In the genomic region with DNA sequence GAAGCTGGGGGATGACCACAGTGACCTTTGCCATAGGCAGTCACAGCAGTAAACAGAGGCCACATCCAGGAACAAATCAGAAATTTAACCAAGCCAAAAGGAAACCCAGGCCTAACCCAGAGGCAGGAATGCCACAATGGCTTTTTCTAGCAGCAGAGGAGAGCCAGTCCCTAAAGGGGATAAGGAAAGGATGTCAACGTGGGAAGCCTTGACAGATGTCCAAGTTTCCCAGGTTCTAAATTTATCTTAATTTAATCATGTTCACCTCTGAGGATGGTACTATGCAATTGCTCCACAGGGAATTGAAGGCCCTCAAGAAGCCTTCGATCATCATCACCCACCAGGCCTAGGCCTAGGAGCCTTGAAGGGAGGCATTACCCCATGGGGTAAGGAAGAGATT, we compare ENCODE assay signal across 20 cellular contexts.
"Had no signal": no experiment of that assay in that cellular context is flagged by ENCODE, and none has a peak within 500 bp of the region (broad histone marks: within the 10 kb centered on the region; RNA-seq: fewer than 3 reads in every experiment).

No MANE protein-coding gene starts in this region.

- H3K4me3 Mint-ChIP-seq: activated CD4-positive, alpha-beta memory T cell treated with anti-CD3 and anti-CD28 coated beads for 36 hours; activated naive CD4-positive, alpha-beta T cell treated with anti-CD3 and anti-CD28 coated beads, Interleukin-2, amount 10 ng/mL, durations not matched to agents 7 days and 5 days; activated naive CD8-positive, alpha-beta T cell treated with anti-CD3 and anti-CD28 coated beads, Interleukin-2, amount 50 U/mL, for 24 hours; dendritic cell treated with granulocyte-macrophage colony-stimulating factor and Interleukin-4, amounts not matched to agents 40 ng/mL and 50 ng/mL, for 4 days; natural killer cell treated with Interleukin-12 subunit alpha and Interleukin-12 subunit beta and Interleukin-15 and Interleukin-18, amount 100 ng/mL, for 72 hours; T-helper 17 cell had no signal

- H3K27me3 Mint-ChIP-seq: activated CD4-positive, alpha-beta memory T cell treated with anti-CD3 and anti-CD28 coated beads for 36 hours; activated naive CD4-positive, alpha-beta T cell treated with anti-CD3 and anti-CD28 coated beads, Interleukin-2, amount 10 ng/mL, durations not matched to agents 7 days and 5 days; activated naive CD8-positive, alpha-beta T cell treated with anti-CD3 and anti-CD28 coated beads, Interleukin-2, amount 50 U/mL, for 24 hours; T-helper 17 cell had no signal

- H3K27ac Mint-ChIP-seq: activated CD4-positive, alpha-beta memory T cell treated with anti-CD3 and anti-CD28 coated beads for 36 hours; activated naive CD4-positive, alpha-beta T cell treated with anti-CD3 and anti-CD28 coated beads, Interleukin-2, amount 10 ng/mL, durations not matched to agents 7 days and 5 days; activated naive CD8-positive, alpha-beta T cell treated with anti-CD3 and anti-CD28 coated beads, Interleukin-2, amount 50 U/mL, for 24 hours; dendritic cell treated with granulocyte-macrophage colony-stimulating factor and Interleukin-4, amounts not matched to agents 40 ng/mL and 50 ng/mL, for 4 days; natural killer cell treated with Interleukin-12 subunit alpha and Interleukin-12 subunit beta and Interleukin-15 and Interleukin-18, amount 100 ng/mL, for 72 hours; T-helper 17 cell had no signal

- H3K27me3 ChIP-seq: body of pancreas, thyroid gland had no signal

- H3K4me1 ChIP-seq: body of pancreas, foreskin keratinocyte, thyroid gland had no signal

- DNase-seq: activated CD4-positive, alpha-beta memory T cell treated with anti-CD3 and anti-CD28 coated beads for 36 hours; activated CD4-positive, alpha-beta T cell treated with anti-CD3 and anti-CD28 coated beads for 4 hours; activated CD4-positive, CD25-positive, alpha-beta regulatory T cell; activated effector memory CD4-positive, alpha-beta T cell treated with Interleukin-2 at 50 U/mL for 16 hours; activated naive CD4-positive, alpha-beta T cell treated with anti-CD3 and anti-CD28 coated beads, Interleukin-2, amount 10 ng/mL, durations not matched to agents 7 days and 5 days; activated naive CD8-positive, alpha-beta T cell treated with anti-CD3 and anti-CD28 coated beads, Interleukin-2, amount 50 U/mL, for 24 hours; activated T-cell treated with anti-CD3 and anti-CD28 coated beads, Interleukin-2, amount 50 U/mL, for 48 hours; body of pancreas; effector CD4-positive, alpha-beta T cell; foreskin keratinocyte; kidney; posterior cingulate gyrus; retina; stimulated activated CD4-positive, alpha-beta T cell treated with anti-CD3 and anti-CD28 coated beads, Interleukin-4, amount 100 ng/mL, for 4 hours; stimulated activated naive CD8-positive, alpha-beta T cell treated with anti-CD3 and anti-CD28 coated beads, Interleukin-15, Interleukin-2, amounts not matched to agents 100 U/mL and 50 U/mL, for 24 hours; T-helper 17 cell; thyroid gland had no signal

- H3K36me3 ChIP-seq: thyroid gland had no signal

- H3K4me3 ChIP-seq: body of pancreas, lung, thyroid gland had no signal

- H3K9me3 Mint-ChIP-seq: activated CD4-positive, alpha-beta memory T cell treated with anti-CD3 and anti-CD28 coated beads for 36 hours; activated naive CD4-positive, alpha-beta T cell treated with anti-CD3 and anti-CD28 coated beads, Interleukin-2, amount 10 ng/mL, durations not matched to agents 7 days and 5 days; activated naive CD8-positive, alpha-beta T cell treated with anti-CD3 and anti-CD28 coated beads, Interleukin-2, amount 50 U/mL, for 24 hours; dendritic cell treated with granulocyte-macrophage colony-stimulating factor and Interleukin-4, amounts not matched to agents 40 ng/mL and 50 ng/mL, for 4 days; natural killer cell treated with Interleukin-12 subunit alpha and Interleukin-12 subunit beta and Interleukin-15 and Interleukin-18, amount 100 ng/mL, for 72 hours had no signal

- H3K36me3 Mint-ChIP-seq: activated CD4-positive, alpha-beta memory T cell treated with anti-CD3 and anti-CD28 coated beads for 36 hours; activated naive CD4-positive, alpha-beta T cell treated with anti-CD3 and anti-CD28 coated beads, Interleukin-2, amount 10 ng/mL, durations not matched to agents 7 days and 5 days; natural killer cell treated with Interleukin-12 subunit alpha and Interleukin-12 subunit beta and Interleukin-15 and Interleukin-18, amount 100 ng/mL, for 72 hours had no signal

- H3K27ac ChIP-seq: body of pancreas, foreskin keratinocyte, thyroid gland had no signal

- H3K9me3 ChIP-seq: body of pancreas, thyroid gland had no signal

- H3K4me1 Mint-ChIP-seq: activated naive CD4-positive, alpha-beta T cell treated with anti-CD3 and anti-CD28 coated beads, Interleukin-2, amount 10 ng/mL, durations not matched to agents 7 days and 5 days; activated naive CD8-positive, alpha-beta T cell treated with anti-CD3 and anti-CD28 coated beads, Interleukin-2, amount 50 U/mL, for 24 hours; T-helper 17 cell had no signal
